ENCODE assay signal across 9 cellular contexts in the genomic region with DNA sequence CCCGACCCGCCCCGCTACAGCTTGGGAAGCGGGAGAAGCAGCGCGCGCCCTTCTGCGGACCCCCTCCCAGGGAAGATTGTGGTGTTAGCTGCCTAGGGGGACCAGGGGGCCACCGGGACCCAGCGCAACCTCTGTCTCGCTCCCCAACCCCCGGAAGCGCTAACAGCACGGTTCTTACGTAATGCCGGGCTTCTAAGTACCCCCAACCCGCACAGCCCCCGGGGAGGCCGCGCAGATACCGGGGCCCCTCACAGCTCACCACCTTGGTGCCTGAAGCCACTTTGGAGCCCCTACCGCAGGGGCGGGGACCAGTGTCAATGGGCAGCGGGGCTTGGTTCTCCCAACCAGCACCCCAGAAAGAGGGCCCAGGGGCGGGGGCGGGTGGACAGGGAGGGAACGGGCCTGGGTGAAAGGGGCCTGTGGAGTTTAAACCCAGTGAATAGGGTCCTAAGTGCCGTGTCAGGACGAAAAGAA. TPM values are rescaled to one million over a fixed set of nuclear protein-coding genes. Genes with fewer than 3 reads are reported as not detected.
DNase-seq lines count a peak whose midpoint lies in the region; ATAC-seq and TF ChIP-seq lines count a peak whose summit lies in the region.
"Had no signal": no experiment of that assay in that cellular context is flagged by ENCODE, and none has a peak within 500 bp of the region (broad histone marks: within the 10 kb centered on the region; RNA-seq: fewer than 3 reads in every experiment).

No MANE protein-coding gene starts in this region.

- H3K4me2 ChIP-seq in mesendoderm (ENCODE audit: low read length): peak overlapping the region; percentile 93

- H3K56ac ChIP-seq in mesendoderm (ENCODE audit: low read length): peak overlapping the region; percentile 70

- peak overlapping the region; percentile 57 for H3K27ac ChIP-seq in colonic mucosa
- no peak overlapping the region for H3K27ac ChIP-seq in mesendoderm (ENCODE audit: low read depth, low read length)
- H3K27ac ChIP-seq in upper lobe of right lung: peak overlapping the region; percentile 47

- no peak overlapping the region for H4K5ac ChIP-seq in mesendoderm (ENCODE audit: low read length)

- no peak overlapping the region for H4K8ac ChIP-seq in mesendoderm (ENCODE audit: low read depth, low read length)

- no peak overlapping the region for H2BK15ac ChIP-seq in mesendoderm (replicated peaks; ENCODE audit: low read depth)

- H3K23ac ChIP-seq in mesendoderm (ENCODE audit: low read length): no peak overlapping the region

- H3K27me3 ChIP-seq in colonic mucosa (peaks cover 44% of the 10 kb centered on the region), mesendoderm (ENCODE audit: insufficient read depth, low read length, poor library complexity) (peaks cover 4% of the 10 kb centered on the region), upper lobe of right lung (peaks cover 53% of the 10 kb centered on the region)

- no peaks in the 10 kb centered on the region for H3K9me3 ChIP-seq in colonic mucosa
- no peaks in the 10 kb centered on the region for H3K9me3 ChIP-seq in upper lobe of right lung

- no CpG with 5 or more reads among the region's 29 CpGs for WGBS in mesendoderm (ENCODE audit: extremely low coverage, insufficient coverage, low lambda C conversion rate)

- H3K18ac ChIP-seq in mesendoderm (ENCODE audit: low read length): no peak overlapping the region

- no peaks in the 10 kb centered on the region for H3K79me2 ChIP-seq in mesendoderm (ENCODE audit: control insufficient read depth, insufficient read depth, low read length)

- no peak overlapping the region for H2AK5ac ChIP-seq in mesendoderm (ENCODE audit: low read length)

- H3K79me1 ChIP-seq in mesendoderm (ENCODE audit: low read length): no peaks in the 10 kb centered on the region

- peak overlapping the region; percentile 43 for H3K4me3 ChIP-seq in colonic mucosa
- H3K4me3 ChIP-seq in mesendoderm (ENCODE audit: low read length): peak overlapping the region; percentile 56
- peak overlapping the region; percentile 54 for H3K4me3 ChIP-seq in upper lobe of right lung

- no peak overlapping the region for H2BK5ac ChIP-seq in mesendoderm (ENCODE audit: low read length)

- TF ChIP-seq CTCF in colonic mucosa (IDR thresholded peaks at IDR 0.05): no peak
- no peak for TF ChIP-seq CTCF in upper lobe of right lung (IDR thresholded peaks at IDR 0.05)

- no peaks in the 10 kb centered on the region for H3K36me3 ChIP-seq in colonic mucosa
- H3K36me3 ChIP-seq in mesendoderm (ENCODE audit: control insufficient read depth, insufficient read depth, low read length): no peaks in the 10 kb centered on the region
- no peaks in the 10 kb centered on the region for H3K36me3 ChIP-seq in upper lobe of right lung

- ATAC-seq in upper lobe of right lung (no peak), GM21423 (IDR thresholded peaks at IDR 0.05; ENCODE audit: unreplicated experiment) (no peak)

- intact Hi-C loops in colonic mucosa (cut with DNase I) (no loop called here), upper lobe of right lung (cut with DNase I) (no loop called here)

- peak; percentile 64 for DNase-seq in activated effector memory CD4-positive, alpha-beta T cell treated with anti-CD3 and anti-CD28 coated beads, Interleukin-2, amount 50 U/mL, for 16 hours
- no peak for DNase-seq in activated effector memory CD4-positive, alpha-beta T cell treated with Interleukin-2 at 50 U/mL for 16 hours
- DNase-seq in colonic mucosa (no peak), mesendoderm (no peak), upper lobe of right lung (no peak), hepatic stellate cell (ENCODE audit: low spot score) (no peak)
- DNase-seq in activated CD4-positive, CD25-positive, alpha-beta regulatory T cell treated with anti-CD3 and anti-CD28 coated beads, Interleukin-2, amount 50 U/mL, for 72 hours: no peak

- no peak overlapping the region for H3K4ac ChIP-seq in mesendoderm (ENCODE audit: low read depth, low read length)

- H2BK120ac ChIP-seq in mesendoderm (ENCODE audit: low read depth, low read length): no peak overlapping the region

- peaks cover 11% of the 10 kb centered on the region for H3K4me1 ChIP-seq in colonic mucosa
- peaks cover 2% of the 10 kb centered on the region for H3K4me1 ChIP-seq in mesendoderm (ENCODE audit: control insufficient read depth, low read depth, low read length)
- peaks cover 27% of the 10 kb centered on the region for H3K4me1 ChIP-seq in upper lobe of right lung

- H3K9ac ChIP-seq in colonic mucosa (ENCODE audit: low read depth in 2 of 2, low read length in 2 of 2) (peak overlapping the region; percentile 12 to 76), mesendoderm (ENCODE audit: low read length) (peak overlapping the region; percentile 50)

RNA-seq across cellular contexts. Expression of a gene that starts 0.3 kb away (rescaled TPM):
- total RNA-seq in colonic mucosa: 1 to 10 TPM; 1.1 to 2.8 TPM
- 7.5 TPM for polyA plus RNA-seq in mesendoderm (2013, experiment 1 of 2)
- 7.9 TPM for polyA plus RNA-seq in mesendoderm (2013, experiment 2 of 2)
- total RNA-seq in upper lobe of right lung: 0.49 TPM

RNA-seq across cellular contexts. Expression of a gene that starts 35.3 kb away (rescaled TPM):
- total RNA-seq in colonic mucosa (under 1 TPM in 1 of 2 donors, not detected in 1; 0.49 TPM), upper lobe of right lung (not detected)
- not detected for polyA plus RNA-seq in mesendoderm (2013, experiment 1 of 2)
- polyA plus RNA-seq in mesendoderm (2013, experiment 2 of 2): not detected
- total RNA-seq: HT-29 had no signal

RNA-seq across cellular contexts. Expression of a gene that starts 46.8 kb away (rescaled TPM):
- total RNA-seq in colonic mucosa (100 to 1,000 TPM in 1 of 2 donors, 10 to 100 TPM in 1; 73.8 to 258 TPM), upper lobe of right lung (not detected)
- 0.69 TPM for polyA plus RNA-seq in mesendoderm (2013, experiment 1 of 2)
- polyA plus RNA-seq in mesendoderm (2013, experiment 2 of 2): 0.67 TPM
- total RNA-seq: HT-29 had no signal

Comparison
In these comparisons a context has a peak if more than half of its experiments do, and no peak if none do; other contexts are left out.
1. RNA of a gene that starts 46.8 kb away (total RNA-seq): 73.8 to 258 TPM in colonic mucosa; not detected in upper lobe of right lung (single experiment); every median in the first group is over 10 times any median in the second.
2. Peak in every context shown above with its lines, with median percentiles within 50 percentile points of each other: H3K4me3 ChIP-seq.